10 cellular contexts compared by ENCODE assay signal in the genomic region with DNA sequence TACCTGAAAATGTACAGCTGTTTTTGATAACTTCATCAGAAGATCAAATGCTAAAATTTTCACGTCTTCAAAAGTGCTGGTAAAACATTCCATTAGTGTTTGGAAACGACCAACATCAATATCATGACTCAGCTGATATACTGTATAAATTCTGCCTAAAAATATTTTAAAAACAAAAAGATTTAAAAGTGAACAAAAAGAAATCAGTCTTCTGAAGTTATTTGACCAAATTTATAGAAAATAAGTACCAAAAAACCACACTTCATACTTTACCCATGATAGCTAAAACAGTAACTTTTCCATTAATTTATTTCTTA.
"Had no signal": no experiment of that assay in that cellular context is flagged by ENCODE, and none has a peak within 500 bp of the region (broad histone marks: within the 10 kb centered on the region; RNA-seq: fewer than 3 reads in every experiment).

No MANE protein-coding gene starts in this region.

- FAIRE-seq: astrocyte had no signal

- DNase-seq: esophagus squamous epithelium; foreskin fibroblast; mammary epithelial cell; naive thymus-derived CD4-positive, alpha-beta T cell; small intestine; substantia nigra; transverse colon had no signal

- H3K27me3 ChIP-seq: esophagus squamous epithelium, right atrium auricular region, transverse colon had no signal

- H3K27me3 Mint-ChIP-seq: naive thymus-derived CD4-positive, alpha-beta T cell had no signal

- ATAC-seq: naive thymus-derived CD4-positive, alpha-beta T cell had no signal

- H3K4me3 ChIP-seq: esophagus squamous epithelium, right atrium auricular region, transverse colon had no signal

- H3K9me3 ChIP-seq: esophagus squamous epithelium, right atrium auricular region, transverse colon had no signal

- H3K27ac ChIP-seq: right atrium auricular region, transverse colon, VCaP had no signal

- H3K4me1 ChIP-seq: esophagus squamous epithelium, right atrium auricular region had no signal
